In the genomic region with DNA sequence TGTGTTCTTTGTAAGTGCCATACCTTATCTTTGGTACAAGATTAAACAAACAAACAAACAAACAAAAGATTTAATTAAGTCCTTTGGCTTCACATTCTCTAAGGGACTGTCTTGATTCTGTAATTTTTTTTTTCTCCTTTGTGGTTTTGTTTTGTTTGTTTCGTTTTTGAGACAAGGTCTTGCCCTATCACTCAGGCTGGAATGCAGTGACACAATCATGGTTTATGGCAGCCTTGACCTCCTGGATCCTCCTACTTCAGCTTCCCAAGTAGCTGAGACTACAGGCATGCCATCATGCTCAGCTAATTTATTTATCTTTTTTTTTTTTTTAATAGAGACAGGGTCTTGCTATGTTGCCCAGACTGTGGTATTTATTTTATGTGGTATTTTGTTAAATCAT, we compare ENCODE assay signal across 11 cellular contexts.
DNase-seq lines count a peak whose midpoint lies in the region; ATAC-seq and TF ChIP-seq lines count a peak whose summit lies in the region.
"Had no signal": no experiment of that assay in that cellular context is flagged by ENCODE, and none has a peak within 500 bp of the region (broad histone marks: within the 10 kb centered on the region; RNA-seq: fewer than 3 reads in every experiment).

No MANE protein-coding gene starts in this region.

- no peak for TF ChIP-seq CTCF in glutamatergic neuron (IDR thresholded peaks at IDR 0.05; ENCODE audit: partially characterized antibody, unreplicated experiment)

- peak overlapping the region; percentile 28 for H3K4me2 ChIP-seq in skeletal muscle satellite cell (ENCODE audit: low read length)

- no peaks in the 10 kb centered on the region for H3K36me3 Mint-ChIP-seq in glutamatergic neuron (ENCODE audit: unreplicated experiment)

- peaks cover 6% of the 10 kb centered on the region for H3K27me3 Mint-ChIP-seq in glutamatergic neuron (ENCODE audit: unreplicated experiment)

- no peak overlapping the region for H3K4me3 ChIP-seq in skeletal muscle satellite cell (ENCODE audit: low read length)

- H3K9ac ChIP-seq in skeletal muscle satellite cell (ENCODE audit: low read depth, low read length), result no peak overlapping the region

- H3K27ac Mint-ChIP-seq in glutamatergic neuron (ENCODE audit: unreplicated experiment), result peak overlapping the region; percentile 83
- H3K27ac Mint-ChIP-seq: activated CD8-positive, alpha-beta T cell treated with anti-CD3 and anti-CD28 coated beads, Interleukin-2, amount 10 ng/mL, durations not matched to agents 7 days and 5 days had no signal

- ATAC-seq in HG03039 (IDR thresholded peaks at IDR 0.05; ENCODE audit: unreplicated experiment) (no peak), HG03139 (IDR thresholded peaks at IDR 0.05; ENCODE audit: unreplicated experiment) (no peak)
- ATAC-seq: activated CD8-positive, alpha-beta T cell treated with anti-CD3 and anti-CD28 coated beads, Interleukin-2, amount 10 ng/mL, durations not matched to agents 7 days and 5 days had no signal

- H3K4me3 Mint-ChIP-seq in glutamatergic neuron (ENCODE audit: unreplicated experiment), result no peak overlapping the region
- H3K4me3 Mint-ChIP-seq: activated CD8-positive, alpha-beta T cell treated with anti-CD3 and anti-CD28 coated beads, Interleukin-2, amount 10 ng/mL, durations not matched to agents 7 days and 5 days; neural crest cell had no signal

- H3K9me3 Mint-ChIP-seq in glutamatergic neuron (ENCODE audit: unreplicated experiment), result peaks cover 12% of the 10 kb centered on the region
- H3K9me3 Mint-ChIP-seq: neural crest cell had no signal

- no peaks in the 10 kb centered on the region for H3K9me3 ChIP-seq in skeletal muscle satellite cell (replicated peaks; ENCODE audit: low read length)

- H3K27me3 ChIP-seq in skeletal muscle satellite cell (ENCODE audit: control insufficient read depth, insufficient read depth, low read length), result no peaks in the 10 kb centered on the region

- H3K4me1 Mint-ChIP-seq in glutamatergic neuron (ENCODE audit: low read depth, unreplicated experiment), result peaks cover 48% of the 10 kb centered on the region

- H3K4me1 ChIP-seq in skeletal muscle satellite cell (ENCODE audit: control insufficient read depth, insufficient read depth, low read length), result peaks cover 12% of the 10 kb centered on the region

- no peaks in the 10 kb centered on the region for H3K36me3 ChIP-seq in skeletal muscle satellite cell (ENCODE audit: insufficient read depth, low read length)

- peak; percentile 42 for DNase-seq in HS-5 (ENCODE audit: low read depth)
- peak; percentile 93 for DNase-seq in amniotic epithelial cell (ENCODE audit: low read depth)
- DNase-seq in glutamatergic neuron, result no peak
- DNase-seq in superior temporal gyrus (ENCODE audit: extremely low spot score), result no peak
- no peak for DNase-seq in COR-L47 (lab: John Stamatoyannopoulos, UW)
- DNase-seq: activated CD8-positive, alpha-beta T cell treated with anti-CD3 and anti-CD28 coated beads, Interleukin-2, amount 10 ng/mL, durations not matched to agents 7 days and 5 days; effector memory CD4-positive, alpha-beta T cell had no signal

Comparison
In these comparisons a context has a peak if more than half of its experiments do, and no peak if none do; other contexts are left out.
1. DNase-seq: peak in HS-5 (single experiment) and amniotic epithelial cell (single experiment); none in glutamatergic neuron (single experiment), superior temporal gyrus (single experiment) and COR-L47 (single experiment).